8 cellular contexts compared by ENCODE assay signal in genomic region chr1:3625151-3625907, GRCh38. TPM values are rescaled to one million over a fixed set of nuclear protein-coding genes. Genes with fewer than 3 reads are reported as not detected.
DNase-seq lines count a peak whose midpoint lies in the region; ATAC-seq and TF ChIP-seq lines count a peak whose summit lies in the region.

No MANE protein-coding gene starts in this region.

- H3K4me1 Mint-ChIP-seq in activated naive CD8-positive, alpha-beta T cell treated with anti-CD3 and anti-CD28 coated beads for 36 hours: peaks cover 25% of the 10 kb centered on the region

- peak; percentile 29; the same call in 1 of the 2 replicates for TF ChIP-seq CTCF in HEK293 (tag by site-specific recombination; IDR thresholded peaks at IDR 0.05)

- peak; percentile 20 to 54 for ATAC-seq in right cardiac atrium

- no peaks in the 10 kb centered on the region for H3K9me3 Mint-ChIP-seq in activated naive CD8-positive, alpha-beta T cell treated with anti-CD3 and anti-CD28 coated beads for 36 hours

- WGBS in right cardiac atrium: 3% methylated on average over 71 of the region's 71 CpGs

- peak overlapping the region; percentile 6 for H3K27ac Mint-ChIP-seq in activated naive CD8-positive, alpha-beta T cell treated with anti-CD3 and anti-CD28 coated beads for 36 hours

- H3K36me3 ChIP-seq in HEK293 (ENCODE audit: control insufficient read depth in 2 of 2, insufficient read depth in 1 of 2, low read length in 2 of 2): peaks cover 13 to 35% of the 10 kb centered on the region in 2 experiments

- CTCF ChIA-PET in HEK293 (lab: Yijun Ruan, JAX): interaction anchor here (1.3 kb wide), 1 partner anchor 34 kb away, joined by 4 read pairs; no protein-coding TSS in a partner anchor

- no peaks in the 10 kb centered on the region for H3K27me3 ChIP-seq in right cardiac atrium (ENCODE audit: control insufficient read depth, insufficient read depth)

- intact Hi-C loops in right cardiac atrium (cut with DNase I): no loop called here

- no peaks in the 10 kb centered on the region for H3K36me3 Mint-ChIP-seq in activated naive CD8-positive, alpha-beta T cell treated with anti-CD3 and anti-CD28 coated beads for 36 hours

- DNase-seq in ELR (ENCODE audit: low read depth) (peak; percentile 36), NCI-H2227 (lab: John Stamatoyannopoulos, UW; ENCODE audit: unreplicated experiment) (peak; percentile 67), right cardiac atrium (peak in 2 of 3 donors; percentile 68 to 71), retina (peak; percentile 59), KG1 (lab: John Stamatoyannopoulos, UW) (no peak), mesenteric fat pad (ENCODE audit: low spot score) (no peak)
- DNase-seq in activated naive CD8-positive, alpha-beta T cell treated with anti-CD3 and anti-CD28 coated beads for 36 hours: peak; percentile 32

- H3K4me1 ChIP-seq in HEK293 (ENCODE audit: control insufficient read depth, insufficient read depth, low read length): no peaks in the 10 kb centered on the region
- H3K4me1 ChIP-seq in right cardiac atrium (ENCODE audit: control insufficient read depth, insufficient read depth, low read length): peaks cover 5% of the 10 kb centered on the region

- H3K4me3 Mint-ChIP-seq in activated naive CD8-positive, alpha-beta T cell treated with anti-CD3 and anti-CD28 coated beads for 36 hours: peak overlapping the region; percentile 90

- H3K27ac ChIP-seq in HEK293 (ENCODE audit: extremely low read depth, low read depth, low read length) (no peak overlapping the region), right cardiac atrium (ENCODE audit: low read length) (no peak overlapping the region)

- POLR2A ChIA-PET in HEK293 (lab: Yijun Ruan, JAX): no interaction called here

- H3K4me3 ChIP-seq in HEK293 (ENCODE audit: low read depth, low read length) (peak overlapping the region; percentile 72), right cardiac atrium (ENCODE audit: low read length) (peak overlapping the region; percentile 85)

- no peaks in the 10 kb centered on the region for H3K27me3 Mint-ChIP-seq in activated naive CD8-positive, alpha-beta T cell treated with anti-CD3 and anti-CD28 coated beads for 36 hours

- H3K9me3 ChIP-seq in HEK293 (ENCODE audit: control insufficient read depth, insufficient read depth, low read depth, low read length) (no peaks in the 10 kb centered on the region), right cardiac atrium (ENCODE audit: control insufficient read depth, low read length) (no peaks in the 10 kb centered on the region)

TF ChIP-seq in HEK293, 187 proteins besides CTCF, POLR2A, EP300 and RAD21 (continues in another document):
- TF ChIP-seq ZBTB20 (tag by site-specific recombination; IDR thresholded peaks at IDR 0.05): peak; percentile 46; the same call in 1 of the 2 replicates
- TF ChIP-seq ZNF610 (tag by site-specific recombination; IDR thresholded peaks at IDR 0.05; ENCODE audit: borderline replicate concordance): peak; percentile 91; the same call in 1 of the 2 replicates
- peak; percentile 72; the same call in 1 of the 2 replicates for TF ChIP-seq ZNF600 (tag by site-specific recombination; IDR thresholded peaks at IDR 0.05)
- TF ChIP-seq ZBTB7A (tag by site-specific recombination; IDR thresholded peaks at IDR 0.05; ENCODE audit: low read depth): 0 out of 2 replicates have a peak, but pooled peaks have one; percentile 40
- no peak for TF ChIP-seq ZNF558 (tag by site-specific recombination; IDR thresholded peaks at IDR 0.05)
- TF ChIP-seq KLF1 (tag by site-specific recombination; IDR thresholded peaks at IDR 0.05): peak; percentile 56
- no peak for TF ChIP-seq ZNF521 (tag by site-specific recombination; IDR thresholded peaks at IDR 0.05)
- no peak for TF ChIP-seq HOXD13 (CRISPR knock-in tag; IDR thresholded peaks at IDR 0.05; ENCODE audit: borderline replicate concordance)
- TF ChIP-seq KLF8 (tag by site-specific recombination; IDR thresholded peaks at IDR 0.05): peak; percentile 54; the same call in 1 of the 2 replicates
- no peak for TF ChIP-seq ZBTB48 (tag by site-specific recombination; IDR thresholded peaks at IDR 0.05)
- TF ChIP-seq ZNF311 (tag by site-specific recombination; IDR thresholded peaks at IDR 0.05; ENCODE audit: borderline replicate concordance): no peak
- no peak for TF ChIP-seq ZNF48 (tag by site-specific recombination; IDR thresholded peaks at IDR 0.05)
- peak; percentile 65; the same call in 1 of the 2 replicates for TF ChIP-seq ZNF10 (tag by site-specific recombination; IDR thresholded peaks at IDR 0.05)
- TF ChIP-seq ZBTB17 (tag by site-specific recombination; IDR thresholded peaks at IDR 0.05): peak; percentile 96
- TF ChIP-seq ZFP3 (tag by site-specific recombination; IDR thresholded peaks at IDR 0.05; ENCODE audit: low read depth): no peak
- peak; percentile 64 for TF ChIP-seq SP3 (tag by site-specific recombination; IDR thresholded peaks at IDR 0.05)
- no peak for TF ChIP-seq PRDM4 (tag by site-specific recombination; IDR thresholded peaks at IDR 0.05)
- no peak for TF ChIP-seq HOXA7 (CRISPR knock-in tag; IDR thresholded peaks at IDR 0.05; ENCODE audit: borderline replicate concordance)
- no peak for TF ChIP-seq ZNF660 (tag by site-specific recombination; IDR thresholded peaks at IDR 0.05)
- no peak for TF ChIP-seq ZNF626 (tag by site-specific recombination; IDR thresholded peaks at IDR 0.05)
- TF ChIP-seq BCL6B (tag by site-specific recombination; IDR thresholded peaks at IDR 0.05): no peak
- TF ChIP-seq ZNF529 (tag by site-specific recombination; IDR thresholded peaks at IDR 0.05; ENCODE audit: insufficient replicate concordance): no peak
- TF ChIP-seq ZNF776 (tag by site-specific recombination; IDR thresholded peaks at IDR 0.05; ENCODE audit: borderline replicate concordance): no peak
- 0 out of 2 replicates have a peak, but pooled peaks have one; percentile 9 for TF ChIP-seq ZNF341 (tag by site-specific recombination; IDR thresholded peaks at IDR 0.05; ENCODE audit: low read depth)
- TF ChIP-seq ZNF133 (tag by site-specific recombination; IDR thresholded peaks at IDR 0.05): no peak
- no peak for TF ChIP-seq FEZF1 (tag by site-specific recombination; IDR thresholded peaks at IDR 0.05)
- TF ChIP-seq ZNF335 (tag by site-specific recombination; conservative IDR thresholded peaks at IDR 0.05): peak; percentile 67
- no peak for TF ChIP-seq GLI2 (tag by site-specific recombination; IDR thresholded peaks at IDR 0.05; ENCODE audit: borderline replicate concordance, low read depth)
- TF ChIP-seq ZNF530 (tag by site-specific recombination; IDR thresholded peaks at IDR 0.05; ENCODE audit: low read depth): no peak
- 0 out of 2 replicates have a peak, but pooled peaks have one; percentile 19 for TF ChIP-seq KLF7 (tag by site-specific recombination; IDR thresholded peaks at IDR 0.05; ENCODE audit: borderline replicate concordance)
- TF ChIP-seq ZNF843 (tag by site-specific recombination; IDR thresholded peaks at IDR 0.05): no peak
- 0 out of 2 replicates have a peak, but pooled peaks have one; percentile 26 for TF ChIP-seq ZNF76 (tag by site-specific recombination; IDR thresholded peaks at IDR 0.05; ENCODE audit: borderline replicate concordance, low read depth)

RNA-seq across cellular contexts. Expression of gene TPRG1L, which starts 0.5 kb away (rescaled TPM):
- 1 to 10 TPM; 9.5 to 10.0 TPM for total RNA-seq in activated naive CD8-positive, alpha-beta T cell treated with anti-CD3 and anti-CD28 coated beads for 36 hours
- total RNA-seq in right cardiac atrium (10 to 100 TPM; 46.3 to 51.4 (median 46.6) TPM), mesenteric fat pad (54.0 TPM)
- polyA plus RNA-seq in right cardiac atrium: 35.8 TPM

RNA-seq across cellular contexts. Expression of gene MEGF6, which starts 14.0 kb away (rescaled TPM):
- total RNA-seq in activated naive CD8-positive, alpha-beta T cell treated with anti-CD3 and anti-CD28 coated beads for 36 hours: 1 to 10 TPM; 1.7 to 2.5 TPM
- total RNA-seq in right cardiac atrium (10 to 100 TPM in 3 of 4 donors, 1 to 10 TPM in 1; 7.0 to 18.7 (median 13.9) TPM), mesenteric fat pad (61.1 TPM)
- polyA plus RNA-seq in right cardiac atrium: 7.2 TPM

RNA-seq across cellular contexts. Expression of gene WRAP73, which starts 24.6 kb away (rescaled TPM):
- total RNA-seq in activated naive CD8-positive, alpha-beta T cell treated with anti-CD3 and anti-CD28 coated beads for 36 hours: 10 to 100 TPM; 30.2 to 31.2 TPM
- total RNA-seq in right cardiac atrium (10 to 100 TPM in 3 of 4 donors, 1 to 10 TPM in 1; 8.7 to 13.9 (median 12.2) TPM), mesenteric fat pad (14.8 TPM)
- 12.9 TPM for polyA plus RNA-seq in right cardiac atrium

RNA-seq across cellular contexts. Expression of gene TP73, which starts 27.0 kb away (rescaled TPM):
- under 1 TPM; 0.50 to 0.58 TPM for total RNA-seq in activated naive CD8-positive, alpha-beta T cell treated with anti-CD3 and anti-CD28 coated beads for 36 hours
- under 1 TPM in 1 of 4 donors, not detected in 3; 0.18 TPM for total RNA-seq in right cardiac atrium
- 0.07 TPM for polyA plus RNA-seq in right cardiac atrium
- not detected for total RNA-seq in mesenteric fat pad

Comparison
In these comparisons a context has a peak if more than half of its experiments do, and no peak if none do; other contexts are left out.
1. DNase-seq: peak in ELR (single experiment), NCI-H2227 (single experiment), activated naive CD8-positive, alpha-beta T cell treated with anti-CD3 and anti-CD28 coated beads for 36 hours (single experiment), right cardiac atrium (2 of 3) and retina (single experiment); none in KG1 (single experiment) and mesenteric fat pad (single experiment).